In the genomic region with DNA sequence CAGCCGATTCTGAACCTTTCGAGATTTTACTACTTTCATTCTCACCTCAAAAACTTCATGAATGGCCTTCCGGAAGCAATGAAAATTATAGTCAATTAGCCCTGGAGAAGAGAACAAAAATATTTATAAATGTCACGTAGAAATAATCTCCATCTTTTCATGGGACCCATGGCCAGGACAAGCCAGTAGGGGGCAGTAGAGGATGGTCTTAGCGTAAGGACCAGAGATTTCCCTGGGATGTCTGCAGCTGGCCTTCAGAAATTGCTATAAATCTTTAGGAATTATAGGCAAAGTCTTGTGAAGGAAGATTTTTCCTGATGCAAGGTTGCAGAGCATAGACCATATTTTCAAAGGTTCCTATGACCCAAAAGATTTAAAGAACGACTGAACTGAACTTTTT, we compare ENCODE assay signal across 9 cellular contexts. TPM values are rescaled to one million over a fixed set of nuclear protein-coding genes. Genes with fewer than 3 reads are reported as not detected.
DNase-seq lines count a peak whose midpoint lies in the region; ATAC-seq and TF ChIP-seq lines count a peak whose summit lies in the region.
"Had no signal": no experiment of that assay in that cellular context is flagged by ENCODE, and none has a peak within 500 bp of the region (broad histone marks: within the 10 kb centered on the region; RNA-seq: fewer than 3 reads in every experiment).

No MANE protein-coding gene starts in this region.

- H3K36me3 ChIP-seq in lower lobe of right lung: no peaks in the 10 kb centered on the region

- TF ChIP-seq CTCF in WI38 (IDR thresholded peaks at IDR 0.05; ENCODE audit: low read depth, low read length) (peak; percentile 83), coronary artery (IDR thresholded peaks at IDR 0.05) (peak; percentile 46), lower lobe of right lung (IDR thresholded peaks at IDR 0.05) (peak; percentile 75)

- H3K4me1 ChIP-seq in lower lobe of right lung: peaks cover 29% of the 10 kb centered on the region

- ATAC-seq in lower lobe of right lung: peak; percentile 62 to 74

- no peaks in the 10 kb centered on the region for H3K27me3 ChIP-seq in lower lobe of right lung (ENCODE audit: low read depth)
- H3K27me3 ChIP-seq: BLaER1 treated with 17β-estradiol and CSF1 and Interleukin-3, amounts not matched to agents 10 nM and 100 nM had no signal

- H3K27ac ChIP-seq in coronary artery (no peak overlapping the region), lower lobe of right lung (no peak overlapping the region)
- H3K27ac ChIP-seq: BLaER1 treated with 17β-estradiol and CSF1 and Interleukin-3, amounts not matched to agents 10 nM and 100 nM had no signal

- no peaks in the 10 kb centered on the region for H3K9me3 ChIP-seq in lower lobe of right lung
- H3K9me3 ChIP-seq: BLaER1 treated with 17β-estradiol and CSF1 and Interleukin-3, amounts not matched to agents 10 nM and 100 nM had no signal

- H3K4me3 ChIP-seq in WI38 (ENCODE audit: low read depth, low read length) (no peak overlapping the region), coronary artery (no peak overlapping the region), lower lobe of right lung (no peak overlapping the region)
- H3K4me3 ChIP-seq: BLaER1 treated with 17β-estradiol and CSF1 and Interleukin-3, amounts not matched to agents 10 nM and 100 nM had no signal

- intact Hi-C loops in lower lobe of right lung (cut with DNase I): no loop called here

- DNase-seq in DMS53 (lab: John Stamatoyannopoulos, UW) (peak; percentile 69), DMS53 treated with DMSO at 0.1 percent for 48 hours (lab: John Stamatoyannopoulos, UW; ENCODE audit: unreplicated experiment) (no peak), MV-4-11 (lab: John Stamatoyannopoulos, UW) (peak; percentile 32), coronary artery (ENCODE audit: low spot score) (no peak), lower lobe of right lung (peak; percentile 53), T1000 (lab: John Stamatoyannopoulos, UW) (no peak)
- DNase-seq in stimulated activated CD8-positive, alpha-beta memory T cell treated with anti-CD3 and anti-CD28 coated beads, Interleukin-4, amount 100 ng/mL, for 24 hours (ENCODE audit: low read depth): peak; percentile 30

RNA-seq across cellular contexts. Expression of a gene that starts 15.6 kb away (rescaled TPM):
- total RNA-seq in lower lobe of right lung: 46.9 TPM

RNA-seq across cellular contexts. Expression of a gene that starts 44.0 kb away (rescaled TPM):
- 62.9 TPM for total RNA-seq in lower lobe of right lung

RNA-seq across cellular contexts. Expression of a gene that starts 53.0 kb away (rescaled TPM):
- total RNA-seq in lower lobe of right lung: 1.2 TPM

Comparison
In these comparisons a context has a peak if more than half of its experiments do, and no peak if none do; other contexts are left out.
1. DNase-seq: peak in DMS53 (single experiment), MV-4-11 (single experiment), lower lobe of right lung (single experiment) and stimulated activated CD8-positive, alpha-beta memory T cell treated with anti-CD3 and anti-CD28 coated beads, Interleukin-4, amount 100 ng/mL, for 24 hours (single experiment); none in DMS53 treated with DMSO at 0.1 percent for 48 hours (single experiment), coronary artery (single experiment) and T1000 (single experiment).
2. Peak in every context shown above with its lines, with median percentiles within 50 percentile points of each other: CTCF ChIP-seq.